In the genomic region with DNA sequence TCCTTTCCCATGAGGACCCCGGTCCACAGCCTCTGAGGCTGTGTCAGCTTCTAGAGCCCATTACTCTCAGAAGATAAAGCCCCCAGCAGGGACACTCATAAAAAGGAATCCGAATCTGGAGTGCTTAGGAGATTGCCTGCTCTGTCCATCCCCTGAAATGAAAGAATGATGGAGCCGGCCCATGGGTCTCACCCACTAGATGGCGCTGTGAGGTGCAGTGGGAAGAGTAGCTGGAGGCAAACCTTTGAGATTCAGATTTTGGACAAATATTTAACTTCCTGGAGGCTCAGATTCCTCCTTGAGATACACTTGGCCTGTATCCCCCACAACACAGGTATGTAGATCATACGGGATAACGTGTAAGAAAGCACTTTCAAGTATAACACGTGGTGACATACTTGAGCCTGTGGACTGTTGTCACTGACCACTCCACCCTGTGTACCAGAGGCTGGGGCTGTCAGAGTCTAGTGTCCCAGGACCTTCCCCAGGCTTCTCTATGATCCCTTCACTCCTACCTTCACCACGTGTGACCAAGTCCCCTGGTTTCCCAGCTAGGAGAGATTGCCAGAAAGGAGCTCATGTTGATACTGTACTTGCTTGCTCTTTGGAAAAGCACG, we compare ENCODE assay signal across 9 cellular contexts. TPM values are rescaled to one million over a fixed set of nuclear protein-coding genes. Genes with fewer than 3 reads are reported as not detected.
DNase-seq lines count a peak whose midpoint lies in the region; ATAC-seq and TF ChIP-seq lines count a peak whose summit lies in the region.
"Had no signal": no experiment of that assay in that cellular context is flagged by ENCODE, and none has a peak within 500 bp of the region (broad histone marks: within the 10 kb centered on the region; RNA-seq: fewer than 3 reads in every experiment).

No MANE protein-coding gene starts in this region.

- peak overlapping the region in 3 of 8 donors; percentile 32 to 75 (median 42) for H3K27ac Mint-ChIP-seq in CD8-positive, alpha-beta memory T cell
- no peak overlapping the region for H3K27ac Mint-ChIP-seq in activated CD8-positive, alpha-beta T cell treated with anti-CD3 and anti-CD28 coated beads for 36 hours
- H3K27ac Mint-ChIP-seq: nephron had no signal

- no peaks in the 10 kb centered on the region for H3K27me3 Mint-ChIP-seq in CD8-positive, alpha-beta memory T cell
- H3K27me3 Mint-ChIP-seq in activated CD8-positive, alpha-beta T cell treated with anti-CD3 and anti-CD28 coated beads for 36 hours: no peaks in the 10 kb centered on the region

- no peak overlapping the region for H3K27ac ChIP-seq in CD8-positive, alpha-beta memory T cell (ENCODE audit: low read depth, low read length)
- H3K27ac ChIP-seq in smooth muscle cell (ENCODE audit: low read depth): no peak overlapping the region

- CTCF ChIA-PET in CD8-positive, alpha-beta memory T cell (lab: Charles Lee): interaction anchor here (0.6 to 5.8 kb wide), 14 partner anchors 10 to 427 kb away, joined by 3 to 87 read pairs (median 3); partner anchors contain the start of genes TRMO and XPA
- CTCF ChIA-PET in activated CD8-positive, alpha-beta T cell treated with anti-CD3 and anti-CD28 coated beads for 36 hours (lab: Charles Lee): interaction anchor here (0.6 to 9.4 kb wide), 48 partner anchors 10 to 256 kb away, joined by 3 to 169 read pairs (median 4); partner anchors contain the start of genes NCBP1, TRMO and XPA

- peaks cover 9% of the 10 kb centered on the region for H3K4me1 ChIP-seq in CD8-positive, alpha-beta memory T cell (ENCODE audit: insufficient read depth, low read length)
- no peaks in the 10 kb centered on the region for H3K4me1 ChIP-seq in smooth muscle cell (ENCODE audit: low read depth)

- no peak overlapping the region for H3K9ac ChIP-seq in smooth muscle cell (ENCODE audit: low read depth)

- no peak overlapping the region for H3K4me2 ChIP-seq in smooth muscle cell

- H3K79me2 ChIP-seq in smooth muscle cell (ENCODE audit: low read depth): no peaks in the 10 kb centered on the region

- no peaks in the 10 kb centered on the region for H4K20me1 ChIP-seq in smooth muscle cell (ENCODE audit: low read depth)

- H3K4me3 Mint-ChIP-seq in CD8-positive, alpha-beta memory T cell: peak overlapping the region in 1 of 7 donors; percentile 32
- no peak overlapping the region for H3K4me3 Mint-ChIP-seq in activated CD8-positive, alpha-beta T cell treated with anti-CD3 and anti-CD28 coated beads for 36 hours
- H3K4me3 Mint-ChIP-seq: nephron had no signal

- peaks cover 0 to 4% (median 3%) of the 10 kb centered on the region in 3 donors for H3K36me3 Mint-ChIP-seq in CD8-positive, alpha-beta memory T cell
- no peaks in the 10 kb centered on the region for H3K36me3 Mint-ChIP-seq in activated CD8-positive, alpha-beta T cell treated with anti-CD3 and anti-CD28 coated beads for 36 hours (ENCODE audit: low read depth)

- intact Hi-C loops in activated CD8-positive, alpha-beta T cell treated with anti-CD3 and anti-CD28 coated beads for 36 hours (cut with micrococcal nuclease): no loop called here

- H3K36me3 ChIP-seq in CD8-positive, alpha-beta memory T cell (ENCODE audit: insufficient read depth, low read length): no peaks in the 10 kb centered on the region
- H3K36me3 ChIP-seq in smooth muscle cell (ENCODE audit: low read depth): no peaks in the 10 kb centered on the region

- no peaks in the 10 kb centered on the region for H3K9me3 ChIP-seq in CD8-positive, alpha-beta memory T cell (ENCODE audit: low read length)
- H3K9me3 ChIP-seq in smooth muscle cell (replicated peaks; ENCODE audit: low read depth): no peaks in the 10 kb centered on the region

- H3K27me3 ChIP-seq in CD8-positive, alpha-beta memory T cell (ENCODE audit: insufficient read depth, low read length, poor library complexity, severe bottlenecking): no peaks in the 10 kb centered on the region
- peaks cover 18% of the 10 kb centered on the region for H3K27me3 ChIP-seq in smooth muscle cell (ENCODE audit: low read depth)

- peaks cover 0 to 16% (median 5%) of the 10 kb centered on the region in 5 donors for H3K9me3 Mint-ChIP-seq in CD8-positive, alpha-beta memory T cell
- no peaks in the 10 kb centered on the region for H3K9me3 Mint-ChIP-seq in activated CD8-positive, alpha-beta T cell treated with anti-CD3 and anti-CD28 coated beads for 36 hours

- no peaks in the 10 kb centered on the region for H3F3A ChIP-seq in smooth muscle cell (ENCODE audit: low read depth)

- peak; percentile 87 for ATAC-seq in activated CD8-positive, alpha-beta T cell treated with anti-CD3 and anti-CD28 coated beads for 36 hours
- peak; percentile 49 for ATAC-seq in esophagus mucosa

- H3K4me1 Mint-ChIP-seq in CD8-positive, alpha-beta memory T cell: peaks cover 3 to 7% (median 6%) of the 10 kb centered on the region in 3 donors
- peaks cover 5% of the 10 kb centered on the region for H3K4me1 Mint-ChIP-seq in activated CD8-positive, alpha-beta T cell treated with anti-CD3 and anti-CD28 coated beads for 36 hours (ENCODE audit: low read depth)
- H3K4me1 Mint-ChIP-seq: nephron had no signal

- WGBS in smooth muscle cell (ENCODE audit: low lambda C conversion rate): 40% methylated on average over 9 of the region's 9 CpGs

- no peak overlapping the region for H2AFZ ChIP-seq in smooth muscle cell (ENCODE audit: low read depth)

- peak; percentile 31 to 73 (median 48) for DNase-seq in CD8-positive, alpha-beta memory T cell
- peak; percentile 58 for DNase-seq in HuH-7.5 (ENCODE audit: low spot score)
- peak; percentile 82 for DNase-seq in activated CD8-positive, alpha-beta T cell treated with anti-CD3 and anti-CD28 coated beads for 36 hours
- DNase-seq in smooth muscle cell (lab: John Stamatoyannopoulos, UW; ENCODE audit: unreplicated experiment): no peak
- no peak for DNase-seq in NCI-H1105 (lab: John Stamatoyannopoulos, UW)
- no peak for DNase-seq in hypothalamus (lab: John Stamatoyannopoulos, UW)
- no peak for DNase-seq in Ammon's horn (ENCODE audit: low spot score)

- POLR2A ChIA-PET in CD8-positive, alpha-beta memory T cell (lab: Charles Lee): interaction anchor here (0.8 kb wide), 1 partner anchor 31 kb away, joined by 3 read pairs; no protein-coding TSS in a partner anchor
- POLR2A ChIA-PET in activated CD8-positive, alpha-beta T cell treated with anti-CD3 and anti-CD28 coated beads for 36 hours (lab: Charles Lee): interaction anchor here (0.6 to 1.2 kb wide), 3 partner anchors 11 to 1168 kb away, joined by 3 read pairs; no protein-coding TSS in a partner anchor

- no peak overlapping the region for H3K4me3 ChIP-seq in CD8-positive, alpha-beta memory T cell (ENCODE audit: low read length)
- H3K4me3 ChIP-seq in smooth muscle cell: no peak overlapping the region

- TF ChIP-seq CTCF in activated CD8-positive, alpha-beta T cell treated with anti-CD3 and anti-CD28 coated beads for 36 hours (IDR thresholded peaks at IDR 0.05): peak; percentile 95
- peak; percentile 59 for TF ChIP-seq CTCF in smooth muscle cell (IDR thresholded peaks at IDR 0.05; ENCODE audit: borderline replicate concordance, insufficient read depth, poor library complexity, severe bottlenecking)

RNA-seq across cellular contexts. Expression of gene TRMO, which starts 32.3 kb away (rescaled TPM):
- 10 to 100 TPM; 19.1 to 19.2 TPM for total RNA-seq in CD8-positive, alpha-beta memory T cell
- polyA plus RNA-seq in CD8-positive, alpha-beta memory T cell: 19.6 TPM
- 10 to 100 TPM; 12.6 to 13.3 TPM for total RNA-seq in activated CD8-positive, alpha-beta T cell treated with anti-CD3 and anti-CD28 coated beads for 36 hours
- total RNA-seq in esophagus mucosa (8.6 TPM), smooth muscle cell (8.1 and 17.9 TPM in 2 replicates)
- polyA plus RNA-seq in smooth muscle cell: 5.5 and 5.8 TPM in 2 replicates

RNA-seq across cellular contexts. Expression of gene FOXE1, which starts 37.0 kb away (rescaled TPM):
- under 1 TPM in 1 of 2 experiments, not detected in 1; 0.07 TPM for total RNA-seq in CD8-positive, alpha-beta memory T cell
- polyA plus RNA-seq in CD8-positive, alpha-beta memory T cell: not detected
- under 1 TPM in 1 of 2 experiments, not detected in 1; 0.09 TPM for total RNA-seq in activated CD8-positive, alpha-beta T cell treated with anti-CD3 and anti-CD28 coated beads for 36 hours
- total RNA-seq in esophagus mucosa (7.6 TPM), smooth muscle cell (not detected in 2 replicates)
- not detected in 2 replicates for polyA plus RNA-seq in smooth muscle cell

RNA-seq across cellular contexts. Expression of gene HEMGN, which starts 47.9 kb away (rescaled TPM):
- total RNA-seq in CD8-positive, alpha-beta memory T cell: under 1 TPM; 0.31 to 0.66 TPM
- 2.8 TPM for polyA plus RNA-seq in CD8-positive, alpha-beta memory T cell
- total RNA-seq in activated CD8-positive, alpha-beta T cell treated with anti-CD3 and anti-CD28 coated beads for 36 hours: 1 to 10 TPM; 1.2 to 1.4 TPM
- not detected for total RNA-seq in esophagus mucosa
- not detected in 2 replicates for total RNA-seq in smooth muscle cell
- polyA plus RNA-seq in smooth muscle cell: not detected in 2 replicates

Comparison
In these comparisons a context has a peak if more than half of its experiments do, and no peak if none do; other contexts are left out.
1. DNase-seq: peak in CD8-positive, alpha-beta memory T cell (5 of 5), HuH-7.5 (single experiment) and activated CD8-positive, alpha-beta T cell treated with anti-CD3 and anti-CD28 coated beads for 36 hours (single experiment); none in smooth muscle cell (single experiment), NCI-H1105 (single experiment), hypothalamus (0 of 51) and Ammon's horn (single experiment).